Comparison of ENCODE assay signal across 7 cellular contexts in the genomic region with DNA sequence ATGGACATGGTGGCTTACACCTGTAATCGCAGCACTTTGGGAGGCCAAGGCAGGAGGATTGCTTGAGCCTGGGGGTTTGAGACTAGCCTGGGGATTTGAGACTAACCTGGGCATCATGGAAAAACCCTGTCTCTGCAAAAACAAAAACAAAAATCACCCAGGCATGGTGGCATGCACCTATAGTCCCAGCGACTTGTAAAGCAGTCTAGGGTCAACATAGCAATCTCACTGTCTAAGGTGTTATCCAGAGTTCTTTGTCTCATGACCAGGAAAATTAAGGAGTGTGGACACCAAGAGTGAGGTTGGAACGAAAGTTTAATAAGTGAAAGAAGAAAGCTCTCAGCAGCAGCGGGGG. TPM values are rescaled to one million over a fixed set of nuclear protein-coding genes. Genes with fewer than 3 reads are reported as not detected.
DNase-seq lines count a peak whose midpoint lies in the region; ATAC-seq and TF ChIP-seq lines count a peak whose summit lies in the region.
"Not testable (repeated sequence)": the region's sequence is repeated elsewhere in the genome, so short reads cannot be mapped to it uniquely, and the experiment has no call there.

No MANE protein-coding gene starts in this region.

- H3K27ac Mint-ChIP-seq in Caco-2 (ENCODE audit: unreplicated experiment) = peak overlapping the region; percentile 87
- H3K27ac Mint-ChIP-seq in dendritic cell treated with granulocyte-macrophage colony-stimulating factor and Interleukin-4, amounts not matched to agents 40 ng/mL and 50 ng/mL, for 4 days = peak overlapping the region; percentile 96
- peak overlapping the region; percentile 99 for H3K27ac Mint-ChIP-seq in stimulated activated memory B cell treated with anti-CD40 and anti-IgM and Interleukin-4, amounts not matched to agents 10 μg/mL and 1 μg/mL and 100 μg/mL, for 72 hours

- not testable (repeated sequence) for H3K9me3 ChIP-seq in Caco-2; HEK293 (ENCODE audit: control insufficient read depth, insufficient read depth, low read depth, low read length); lower lobe of right lung

- not testable (repeated sequence) for TF ChIP-seq POLR2A in NB4 (IDR thresholded peaks at IDR 0.05; ENCODE audit: extremely low read depth, insufficient read length)

- not testable (repeated sequence) for H3K4me3 ChIP-seq in Caco-2 (ENCODE audit: low read depth, low read length); HEK293 (ENCODE audit: low read depth, low read length); lower lobe of right lung
- peak overlapping the region; percentile 43 for H3K4me3 ChIP-seq in NB4 (ENCODE audit: low read depth, low read length)

- ATAC-seq in HG02884 (IDR thresholded peaks at IDR 0.05; ENCODE audit: unreplicated experiment) = peak; percentile 17
- ATAC-seq in lower lobe of right lung = not testable (repeated sequence)
- ATAC-seq in stimulated activated memory B cell treated with anti-CD40 and anti-IgM and Interleukin-4, amounts not matched to agents 10 μg/mL and 1 μg/mL and 100 μg/mL, for 72 hours = peak; percentile 57

- H3K27me3 ChIP-seq in Caco-2 (replicated peaks; ENCODE audit: control insufficient read depth, insufficient read depth, low read length); lower lobe of right lung (ENCODE audit: low read depth): not testable (repeated sequence)

- CTCF ChIA-PET in Caco-2 (lab: Charles Lee) = interaction anchor here (0.8 to 1.2 kb wide), 2 partner anchors 11 to 70 kb away, joined by 3 to 13 read pairs; no protein-coding TSS in a partner anchor
- CTCF ChIA-PET in HEK293 (lab: Yijun Ruan, JAX) = interaction anchor here (1.0 kb wide), 1 partner anchor 12 kb away, joined by 5 read pairs; no protein-coding TSS in a partner anchor

- not testable (repeated sequence) for H3K9me3 Mint-ChIP-seq in Caco-2 (ENCODE audit: unreplicated experiment); dendritic cell treated with granulocyte-macrophage colony-stimulating factor and Interleukin-4, amounts not matched to agents 40 ng/mL and 50 ng/mL, for 4 days; stimulated activated memory B cell treated with anti-CD40 and anti-IgM and Interleukin-4, amounts not matched to agents 10 μg/mL and 1 μg/mL and 100 μg/mL, for 72 hours

- H3K4me1 Mint-ChIP-seq in Caco-2 (ENCODE audit: low read depth, unreplicated experiment) = peaks cover 12% of the 10 kb centered on the region
- peaks cover 49% of the 10 kb centered on the region for H3K4me1 Mint-ChIP-seq in dendritic cell treated with granulocyte-macrophage colony-stimulating factor and Interleukin-4, amounts not matched to agents 40 ng/mL and 50 ng/mL, for 4 days (ENCODE audit: low read depth)
- H3K4me1 Mint-ChIP-seq in stimulated activated memory B cell treated with anti-CD40 and anti-IgM and Interleukin-4, amounts not matched to agents 10 μg/mL and 1 μg/mL and 100 μg/mL, for 72 hours = peaks cover 23% of the 10 kb centered on the region

- POLR2A ChIA-PET in Caco-2 (lab: Charles Lee) = interaction anchor here (1.0 kb wide), 1 partner anchor 12 kb away, joined by 5 read pairs; no protein-coding TSS in a partner anchor
- POLR2A ChIA-PET in HEK293 (lab: Yijun Ruan, JAX) = not testable (repeated sequence)

- not testable (repeated sequence) for TF ChIP-seq CTCF in Caco-2 (IDR thresholded peaks at IDR 0.05; ENCODE audit: insufficient read depth in 1 of 2, low read depth in 1 of 2, low read length in 1 of 2, severe bottlenecking in 1 of 2, unreplicated experiment in 1 of 2); HEK293 (tag by site-specific recombination; IDR thresholded peaks at IDR 0.05); NB4 (IDR thresholded peaks at IDR 0.05; ENCODE audit: low read depth, low read length); lower lobe of right lung (IDR thresholded peaks at IDR 0.05)

- not testable (repeated sequence) for H3K27ac ChIP-seq in HEK293 (ENCODE audit: extremely low read depth, low read depth, low read length)
- H3K27ac ChIP-seq in lower lobe of right lung = peak overlapping the region; percentile 31

- peaks cover 47% of the 10 kb centered on the region for H3K36me3 Mint-ChIP-seq in Caco-2 (ENCODE audit: insufficient read depth, unreplicated experiment)
- peaks cover 17% of the 10 kb centered on the region for H3K36me3 Mint-ChIP-seq in dendritic cell treated with granulocyte-macrophage colony-stimulating factor and Interleukin-4, amounts not matched to agents 40 ng/mL and 50 ng/mL, for 4 days (ENCODE audit: low read depth)
- peaks cover 27% of the 10 kb centered on the region for H3K36me3 Mint-ChIP-seq in stimulated activated memory B cell treated with anti-CD40 and anti-IgM and Interleukin-4, amounts not matched to agents 10 μg/mL and 1 μg/mL and 100 μg/mL, for 72 hours

- TSS peak; percentile 99 for BruUV-seq in Caco-2 (replicated peaks; lab: Mats Ljungman, UMichigan)

- H3K36me3 ChIP-seq in Caco-2 (ENCODE audit: control insufficient read depth, insufficient read depth, low read length); lower lobe of right lung: not testable (repeated sequence)
- H3K36me3 ChIP-seq in HEK293 (ENCODE audit: control insufficient read depth in 2 of 2, insufficient read depth in 1 of 2, low read length in 2 of 2) = peaks cover 0 to 30% of the 10 kb centered on the region in 2 experiments; a peak in 2 of 3 replicates

- not testable (repeated sequence) for H3K27me3 Mint-ChIP-seq in Caco-2 (ENCODE audit: insufficient read depth, unreplicated experiment); dendritic cell treated with granulocyte-macrophage colony-stimulating factor and Interleukin-4, amounts not matched to agents 40 ng/mL and 50 ng/mL, for 4 days; stimulated activated memory B cell treated with anti-CD40 and anti-IgM and Interleukin-4, amounts not matched to agents 10 μg/mL and 1 μg/mL and 100 μg/mL, for 72 hours

- intact Hi-C loops in Caco-2 (cut with micrococcal nuclease; ENCODE audit: unreplicated experiment); dendritic cell treated with granulocyte-macrophage colony-stimulating factor and Interleukin-4, amounts not matched to agents 40 ng/mL and 50 ng/mL, for 4 days (cut with micrococcal nuclease); lower lobe of right lung (cut with DNase I): not testable (repeated sequence)

- not testable (repeated sequence) for DNase-seq in Caco-2; NB4 (ENCODE audit: low read depth); lower lobe of right lung

- peaks cover 26% of the 10 kb centered on the region for H3K4me1 ChIP-seq in Caco-2
- H3K4me1 ChIP-seq in HEK293 (ENCODE audit: control insufficient read depth, insufficient read depth, low read length); lower lobe of right lung: not testable (repeated sequence)

- peak overlapping the region; percentile 56 for H3K4me3 Mint-ChIP-seq in Caco-2 (ENCODE audit: unreplicated experiment)
- H3K4me3 Mint-ChIP-seq in dendritic cell treated with granulocyte-macrophage colony-stimulating factor and Interleukin-4, amounts not matched to agents 40 ng/mL and 50 ng/mL, for 4 days = peak overlapping the region; percentile 57
- peak overlapping the region; percentile 69 for H3K4me3 Mint-ChIP-seq in stimulated activated memory B cell treated with anti-CD40 and anti-IgM and Interleukin-4, amounts not matched to agents 10 μg/mL and 1 μg/mL and 100 μg/mL, for 72 hours

TF ChIP-seq in HEK293, 187 proteins besides CTCF, POLR2A, EP300 and RAD21:
- TF ChIP-seq SETDB1 (IDR thresholded peaks at IDR 0.05; ENCODE audit: insufficient read length, low read length) = peak; percentile 14
TF ChIP-seq in HEK293: peak in this region for 1; not testable (repeated sequence) for 186.

RNA-seq across cellular contexts. Expression of a gene that starts 25.4 kb away (rescaled TPM):
- total RNA-seq in Caco-2 (2022) = 79.7 and 85.8 TPM in 2 replicates
- total RNA-seq in lower lobe of right lung = 10.5 TPM
